ENCODE assay signal across 23 cellular contexts in genomic region chr9:22483528-22484060, GRCh38. TPM values are rescaled to one million over a fixed set of nuclear protein-coding genes. Genes with fewer than 3 reads are reported as not detected.
"Had no signal": no experiment of that assay in that cellular context is flagged by ENCODE, and none has a peak within 500 bp of the region (broad histone marks: within the 10 kb centered on the region; RNA-seq: fewer than 3 reads in every experiment).

No MANE protein-coding gene starts in this region.

- H3K4me3 ChIP-seq: adrenal gland, esophagus squamous epithelium, heart right ventricle, left lung, sigmoid colon, spleen, upper lobe of right lung had no signal

- H3K4me1 Mint-ChIP-seq: mesothelial cell of epicardium; stimulated activated memory B cell treated with anti-CD40 and anti-IgM and Interleukin-4, amounts not matched to agents 10 μg/mL and 1 μg/mL and 100 μg/mL, for 72 hours had no signal

- H3K36me3 Mint-ChIP-seq: mesothelial cell of epicardium; stimulated activated memory B cell treated with anti-CD40 and anti-IgM and Interleukin-4, amounts not matched to agents 10 μg/mL and 1 μg/mL and 100 μg/mL, for 72 hours had no signal

- FAIRE-seq: bronchial epithelial cell, endothelial cell of umbilical vein had no signal

- ATAC-seq: activated naive CD4-positive, alpha-beta T cell treated with anti-CD3 and anti-CD28 coated beads, Interleukin-2, amount 50 U/mL, for 72 hours; heart right ventricle; left lung; natural killer cell treated with Interleukin-12 subunit alpha and Interleukin-12 subunit beta and Interleukin-15 and Interleukin-18, amount 100 ng/mL, for 72 hours; stimulated activated memory B cell treated with anti-CD40 and anti-IgM and Interleukin-4, amounts not matched to agents 10 μg/mL and 1 μg/mL and 100 μg/mL, for 72 hours; upper lobe of right lung had no signal

- H3K9me3 ChIP-seq: adrenal gland, esophagus squamous epithelium, upper lobe of right lung had no signal

- H3K27me3 ChIP-seq: adrenal gland, esophagus squamous epithelium, heart right ventricle, left lung, sigmoid colon, spleen, upper lobe of right lung had no signal

- H3K4me3 Mint-ChIP-seq: mesothelial cell of epicardium; natural killer cell treated with Interleukin-12 subunit alpha and Interleukin-12 subunit beta and Interleukin-15 and Interleukin-18, amount 100 ng/mL, for 72 hours; stimulated activated memory B cell treated with anti-CD40 and anti-IgM and Interleukin-4, amounts not matched to agents 10 μg/mL and 1 μg/mL and 100 μg/mL, for 72 hours had no signal

- H3K27me3 Mint-ChIP-seq: natural killer cell treated with Interleukin-12 subunit alpha and Interleukin-12 subunit beta and Interleukin-15 and Interleukin-18, amount 100 ng/mL, for 72 hours; stimulated activated memory B cell treated with anti-CD40 and anti-IgM and Interleukin-4, amounts not matched to agents 10 μg/mL and 1 μg/mL and 100 μg/mL, for 72 hours had no signal

- DNase-seq: activated CD4-positive, alpha-beta T cell treated with anti-CD3 and anti-CD28 coated beads for 1 hour; activated CD8-positive, alpha-beta memory T cell treated with anti-CD3 and anti-CD28 coated beads for 24 hours; activated CD8-positive, alpha-beta memory T cell treated with anti-CD3 and anti-CD28 coated beads, Interleukin-2, amount 50 U/mL, for 48 hours; activated gamma-delta T cell treated with Interleukin-2 at 50 U/mL for 16 hours; activated T-cell treated with anti-CD3 and anti-CD28 coated beads, Interleukin-2, amount 50 U/mL, for 48 hours; adrenal gland; cerebellar nuclear complex; cortex of kidney; effector CD4-positive, alpha-beta T cell; esophagus squamous epithelium; heart right ventricle; left lung; sigmoid colon; spleen; stimulated activated CD4-positive, alpha-beta T cell treated with anti-CD3 and anti-CD28 coated beads, Interleukin-4, amount 100 ng/mL, for 4 hours; upper lobe of right lung had no signal

- H3K27ac ChIP-seq: adrenal gland, esophagus squamous epithelium, heart right ventricle, left lung, sigmoid colon, spleen, upper lobe of right lung, VCaP had no signal

- H3K4me1 ChIP-seq: adrenal gland, esophagus squamous epithelium, heart right ventricle, left lung, sigmoid colon, spleen, upper lobe of right lung had no signal

- H3K36me3 ChIP-seq: adrenal gland, esophagus squamous epithelium, heart right ventricle, left lung, sigmoid colon, spleen, upper lobe of right lung had no signal

- H3K27ac Mint-ChIP-seq: activated naive CD4-positive, alpha-beta T cell treated with anti-CD3 and anti-CD28 coated beads, Interleukin-2, amount 50 U/mL, for 72 hours; mesothelial cell of epicardium; natural killer cell treated with Interleukin-12 subunit alpha and Interleukin-12 subunit beta and Interleukin-15 and Interleukin-18, amount 100 ng/mL, for 72 hours; stimulated activated memory B cell treated with anti-CD40 and anti-IgM and Interleukin-4, amounts not matched to agents 10 μg/mL and 1 μg/mL and 100 μg/mL, for 72 hours had no signal

RNA-seq across cellular contexts. Expression of gene DMRTA1, which starts 37.0 kb away (rescaled TPM):
- total RNA-seq: activated naive CD4-positive, alpha-beta T cell treated with anti-CD3 and anti-CD28 coated beads, Interleukin-2, amount 50 U/mL, for 72 hours; natural killer cell treated with Interleukin-12 subunit alpha and Interleukin-12 subunit beta and Interleukin-15 and Interleukin-18, amount 100 ng/mL, for 72 hours had no signal
